18 cellular contexts compared by ENCODE assay signal in genomic region chr7:17339139-17339538, GRCh38.
"Had no signal": no experiment of that assay in that cellular context is flagged by ENCODE, and none has a peak within 500 bp of the region (broad histone marks: within the 10 kb centered on the region; RNA-seq: fewer than 3 reads in every experiment).

No MANE protein-coding gene starts in this region.

- H3K9me3 Mint-ChIP-seq: stimulated activated naive CD8-positive, alpha-beta T cell treated with anti-CD3 and anti-CD28 coated beads, Interleukin-15, Interleukin-2, amounts not matched to agents 100 ng/mL and 50 ng/mL, for 24 hours had no signal

- H3K27me3 Mint-ChIP-seq: activated naive CD4-positive, alpha-beta T cell treated with anti-CD3 and anti-CD28 coated beads, Interleukin-2, amount 10 ng/mL, durations not matched to agents 7 days and 5 days; memory B cell; stimulated activated naive CD8-positive, alpha-beta T cell treated with anti-CD3 and anti-CD28 coated beads, Interleukin-15, Interleukin-2, amounts not matched to agents 100 ng/mL and 50 ng/mL, for 24 hours; T-cell had no signal

- DNase-seq: activated CD4-positive, alpha-beta T cell treated with anti-CD3 and anti-CD28 coated beads for 4 hours; activated CD8-positive, alpha-beta memory T cell treated with anti-CD3 and anti-CD28 coated beads for 24 hours; activated naive CD4-positive, alpha-beta T cell treated with anti-CD3 and anti-CD28 coated beads, Interleukin-2, amount 10 ng/mL, durations not matched to agents 7 days and 5 days; central memory CD4-positive, alpha-beta T cell; cortex of kidney; effector memory CD4-positive, alpha-beta T cell; hypothalamus; left cardiac atrium; ovary; stimulated activated CD4-positive, alpha-beta T cell treated with anti-CD3 and anti-CD28 coated beads, Interleukin-15, amount 100 ng/mL, for 24 hours; stimulated activated CD4-positive, alpha-beta T cell treated with anti-CD3 and anti-CD28 coated beads, Interleukin-4, amount 100 ng/mL, for 24 hours; T-cell had no signal

- H3K27ac Mint-ChIP-seq: activated T-helper 2 cell treated with anti-CD3 and anti-CD28 coated beads, Interferon-gamma antibody, Interleukin-2, Interleukin-4, amounts not matched to agents 10 μg/mL and 5 μg/mL and 100 μg/mL, durations not matched to agents 14 hours and 24 hours and 36 hours; memory B cell; nephron; stimulated activated naive CD8-positive, alpha-beta T cell treated with anti-CD3 and anti-CD28 coated beads, Interleukin-15, Interleukin-2, amounts not matched to agents 100 ng/mL and 50 ng/mL, for 24 hours; T-cell had no signal

- H3K27ac ChIP-seq: epithelial cell of prostate, ovary had no signal

- H3K27me3 ChIP-seq: ovary had no signal

- ATAC-seq: T-cell had no signal

- H3K4me3 ChIP-seq: ovary, thoracic aorta had no signal

- H3K9me3 ChIP-seq: ovary, thoracic aorta had no signal

- H3K36me3 ChIP-seq: ovary had no signal

- H3K4me3 Mint-ChIP-seq: activated naive CD4-positive, alpha-beta T cell treated with anti-CD3 and anti-CD28 coated beads, Interleukin-2, amount 10 ng/mL, durations not matched to agents 7 days and 5 days; memory B cell; nephron; stimulated activated naive CD8-positive, alpha-beta T cell treated with anti-CD3 and anti-CD28 coated beads, Interleukin-15, Interleukin-2, amounts not matched to agents 100 ng/mL and 50 ng/mL, for 24 hours; T-cell had no signal
